ENCODE assay signal across 22 cellular contexts in the genomic region with DNA sequence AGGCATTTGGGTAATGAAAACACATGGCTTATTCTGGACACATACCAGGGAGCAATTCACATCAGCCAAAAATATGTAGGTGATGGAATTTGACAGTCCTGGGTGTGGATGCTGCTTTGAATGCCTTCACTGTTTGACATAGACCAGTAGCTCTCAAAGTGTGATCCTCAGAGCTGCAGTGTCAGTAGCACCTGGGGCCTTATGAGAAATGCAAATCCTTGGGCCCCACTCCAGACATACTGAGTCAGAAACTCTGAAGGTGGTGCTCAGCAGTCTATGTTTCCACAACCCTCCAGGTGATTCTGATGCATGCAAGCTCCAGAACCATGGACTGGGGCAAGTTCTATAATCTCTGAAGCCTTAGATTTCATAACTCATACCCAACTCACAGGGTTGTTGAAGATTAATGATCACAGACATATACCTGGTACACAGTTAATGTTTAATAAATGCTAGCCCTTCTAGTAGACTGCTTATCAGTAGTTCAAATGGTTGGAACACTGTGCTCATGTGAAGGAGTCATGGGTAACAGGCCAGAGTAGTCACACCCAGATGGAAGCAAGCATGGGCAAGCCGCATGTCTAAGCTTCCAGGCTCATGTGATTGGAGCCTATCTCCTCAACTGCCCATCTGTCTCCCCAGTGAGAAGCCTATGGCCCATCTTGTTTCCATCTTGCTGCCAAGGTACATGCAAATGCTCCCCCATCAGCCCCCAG.
DNase-seq lines count a peak whose midpoint lies in the region; ATAC-seq, FAIRE-seq and TF ChIP-seq lines count a peak whose summit lies in the region.
"Had no signal": no experiment of that assay in that cellular context is flagged by ENCODE, and none has a peak within 500 bp of the region (broad histone marks: within the 10 kb centered on the region; RNA-seq: fewer than 3 reads in every experiment).

No MANE protein-coding gene starts in this region.

- intact Hi-C loops in MCF 10A (cut with micrococcal nuclease) (no loop called here), breast epithelium (cut with DNase I; ENCODE audit: low total_unique reads) (no loop called here)

- CTCF ChIA-PET in MCF 10A (lab: Yijun Ruan, JAX) = no interaction called here

- no peaks in the 10 kb centered on the region for H3K36me3 ChIP-seq in breast epithelium
- no peaks in the 10 kb centered on the region for H3K36me3 ChIP-seq in bronchial epithelial cell (ENCODE audit: control insufficient read depth, insufficient read depth, low read length)
- H3K36me3 ChIP-seq: Peyer's patch had no signal

- H3K9me3 ChIP-seq in breast epithelium = no peaks in the 10 kb centered on the region
- H3K9me3 ChIP-seq: Peyer's patch had no signal

- TF ChIP-seq POLR2A in breast epithelium (IDR thresholded peaks at IDR 0.05) = no peak

- H3K4me3 ChIP-seq in breast epithelium (no peak overlapping the region), bronchial epithelial cell (ENCODE audit: low read depth, low read length) (no peak overlapping the region)
- H3K4me3 ChIP-seq: Peyer's patch had no signal

- no TSS peak for BruUV-seq in MCF 10A (replicated peaks; lab: Mats Ljungman, UMichigan)

- TF ChIP-seq CTCF in MCF 10A (IDR thresholded peaks at IDR 0.05; ENCODE audit: unreplicated experiment) (no peak), breast epithelium (IDR thresholded peaks at IDR 0.05) (no peak), bronchial epithelial cell (IDR thresholded peaks at IDR 0.05; ENCODE audit: insufficient read depth, low read length, severe bottlenecking) (no peak)

- no peak overlapping the region for H3K4me3 Mint-ChIP-seq in MCF 10A (ENCODE audit: unreplicated experiment)
- H3K4me3 Mint-ChIP-seq: B cell; CD4-positive, CD25-positive, alpha-beta regulatory T cell had no signal

- H3K27ac Mint-ChIP-seq in MCF 10A (ENCODE audit: low read depth, unreplicated experiment) = no peak overlapping the region
- H3K27ac Mint-ChIP-seq: B cell; CD4-positive, CD25-positive, alpha-beta regulatory T cell had no signal

- H3K27ac ChIP-seq in breast epithelium = no peak overlapping the region
- H3K27ac ChIP-seq: 22Rv1, KMS-11 had no signal

- ATAC-seq in HG03139 (IDR thresholded peaks at IDR 0.05; ENCODE audit: unreplicated experiment) = no peak
- no peak for ATAC-seq in HG02870 (IDR thresholded peaks at IDR 0.05; ENCODE audit: unreplicated experiment)
- ATAC-seq: HepG2 had no signal

- POLR2A ChIA-PET in MCF 10A (lab: Yijun Ruan, JAX) = interaction anchor here (0.8 to 1.3 kb wide), 2 partner anchors 9 to 13 kb away, joined by 3 to 4 read pairs; no protein-coding TSS in a partner anchor

- H3K4me1 Mint-ChIP-seq in MCF 10A (ENCODE audit: insufficient read depth, unreplicated experiment) = peaks cover 29% of the 10 kb centered on the region
- H3K4me1 Mint-ChIP-seq: B cell had no signal

- H3K36me3 Mint-ChIP-seq in MCF 10A (ENCODE audit: insufficient read depth, unreplicated experiment) = no peaks in the 10 kb centered on the region
- H3K36me3 Mint-ChIP-seq: CD4-positive, CD25-positive, alpha-beta regulatory T cell had no signal

- FAIRE-seq in bronchial epithelial cell (lab: Jason Lieb, UNC) = no peak
- FAIRE-seq: GM19239, H1, HepG2 had no signal

- no peaks in the 10 kb centered on the region for H3K9me3 Mint-ChIP-seq in MCF 10A (ENCODE audit: unreplicated experiment)

- no peaks in the 10 kb centered on the region for H3K4me1 ChIP-seq in breast epithelium
- H3K4me1 ChIP-seq: Peyer's patch had no signal

- no peaks in the 10 kb centered on the region for H3K27me3 Mint-ChIP-seq in MCF 10A (ENCODE audit: insufficient read depth, unreplicated experiment)
- H3K27me3 Mint-ChIP-seq: B cell had no signal

- peak; percentile 5 for DNase-seq in MCF 10A (ENCODE audit: unreplicated experiment)
- DNase-seq in breast epithelium (ENCODE audit: low spot score in 2 of 2) = no peak
- DNase-seq in bronchial epithelial cell (ENCODE audit: low read depth) = peak; percentile 61
- DNase-seq in mucosa of gallbladder (ENCODE audit: low spot score) = peak; percentile 49
- DNase-seq in ecto neural progenitor cell (ENCODE audit: low spot score) = no peak
- DNase-seq in AG08396 (ENCODE audit: low spot score) = no peak
- DNase-seq: CD4-positive, CD25-positive, alpha-beta regulatory T cell; DMS153; GDM1; NCI-H1436 treated with DMSO at 0.1 percent for 48 hours; NCI-H2029 treated with DMSO at 0.1 percent for 48 hours; NCI-H2171 treated with DMSO at 0.1 percent for 48 hours; NCI-H69 had no signal

- no peaks in the 10 kb centered on the region for H3K27me3 ChIP-seq in breast epithelium
- H3K27me3 ChIP-seq in bronchial epithelial cell (ENCODE audit: control insufficient read depth, insufficient read depth, low read length) = no peaks in the 10 kb centered on the region
- H3K27me3 ChIP-seq: Peyer's patch had no signal

Comparison
In these comparisons a context has a peak if more than half of its experiments do, and no peak if none do; other contexts are left out.
1. DNase-seq: peak in MCF 10A (single experiment), bronchial epithelial cell (single experiment) and mucosa of gallbladder (single experiment); none in breast epithelium (0 of 2), ecto neural progenitor cell (single experiment) and AG08396 (single experiment).